In genomic region chr1:57887973-57888491, GRCh38 we compare ENCODE assay signal across 14 cellular contexts.
A peak's percentile ranks its signal among the peaks of the same experiment; 100 is the strongest.
DNase-seq lines count a peak whose midpoint lies in the region; ATAC-seq and TF ChIP-seq lines count a peak whose summit lies in the region.
"Had no signal": no experiment of that assay in that cellular context is flagged by ENCODE, and none has a peak within 500 bp of the region (broad histone marks: within the 10 kb centered on the region; RNA-seq: fewer than 3 reads in every experiment).

No MANE protein-coding gene starts in this region.

- TF ChIP-seq EP300 in esophagus muscularis mucosa (IDR thresholded peaks at IDR 0.05), result no peak

- DNase-seq in EH (ENCODE audit: low read depth), result peak; percentile 19
- peak; percentile 50 for DNase-seq in M059J (ENCODE audit: low read depth)
- DNase-seq in hepatocyte (ENCODE audit: low spot score), result peak; percentile 62
- no peak for DNase-seq in NCI-H748 (lab: John Stamatoyannopoulos, UW; ENCODE audit: unreplicated experiment)
- no peak for DNase-seq in esophagus muscularis mucosa (ENCODE audit: extremely low spot score)
- no peak for DNase-seq in T-helper 17 cell
- no peak for DNase-seq in activated T-helper 2 cell treated with anti-CD3 and anti-CD28 coated beads, Interferon-gamma antibody, Interleukin-2, Interleukin-4, amounts not matched to agents 10 μg/mL and 5 μg/mL and 100 μg/mL, durations not matched to agents 14 hours and 24 hours and 36 hours (ENCODE audit: low spot score)
- DNase-seq: AML-193; CD4-positive, CD25-positive, alpha-beta regulatory T cell; DMS79; GDM1 had no signal

- no peaks in the 10 kb centered on the region for H3K4me1 ChIP-seq in hepatocyte (ENCODE audit: insufficient read depth)
- H3K4me1 ChIP-seq in esophagus muscularis mucosa, result no peaks in the 10 kb centered on the region
- H3K4me1 ChIP-seq: HAP-1 had no signal

- H3K4me2 ChIP-seq in hepatocyte, result no peak overlapping the region
- H3K4me2 ChIP-seq: BLaER1 had no signal

- H3K27me3 Mint-ChIP-seq in T-helper 17 cell, result peaks cover 14% of the 10 kb centered on the region
- H3K27me3 Mint-ChIP-seq in activated T-helper 2 cell treated with anti-CD3 and anti-CD28 coated beads, Interferon-gamma antibody, Interleukin-2, Interleukin-4, amounts not matched to agents 10 μg/mL and 5 μg/mL and 100 μg/mL, durations not matched to agents 14 hours and 24 hours and 36 hours (ENCODE audit: low read depth), result no peaks in the 10 kb centered on the region
- H3K27me3 Mint-ChIP-seq: CD4-positive, CD25-positive, alpha-beta regulatory T cell had no signal

- H3K27ac ChIP-seq in hepatocyte, result no peak overlapping the region
- H3K27ac ChIP-seq in esophagus muscularis mucosa (replicated peaks in 1 of 4), result no peak overlapping the region
- H3K27ac ChIP-seq: BLaER1 had no signal

- no peaks in the 10 kb centered on the region for H3K36me3 Mint-ChIP-seq in T-helper 17 cell (ENCODE audit: low read depth)
- no peaks in the 10 kb centered on the region for H3K36me3 Mint-ChIP-seq in activated T-helper 2 cell treated with anti-CD3 and anti-CD28 coated beads, Interferon-gamma antibody, Interleukin-2, Interleukin-4, amounts not matched to agents 10 μg/mL and 5 μg/mL and 100 μg/mL, durations not matched to agents 14 hours and 24 hours and 36 hours (ENCODE audit: low read depth)
- H3K36me3 Mint-ChIP-seq: CD4-positive, CD25-positive, alpha-beta regulatory T cell had no signal

- no peaks in the 10 kb centered on the region for H3K9me2 ChIP-seq in hepatocyte (replicated peaks; ENCODE audit: insufficient read depth)

- H3K4me3 ChIP-seq in hepatocyte (no peak overlapping the region), esophagus muscularis mucosa (no peak overlapping the region)
- H3K4me3 ChIP-seq: BLaER1, HAP-1 had no signal

- no peak for TF ChIP-seq POLR2A in esophagus muscularis mucosa (IDR thresholded peaks at IDR 0.05; ENCODE audit: low read depth)

- 51% methylated on average over 5 of the region's 5 CpGs for WGBS in hepatocyte (ENCODE audit: low lambda C conversion rate, missing lambda C conversion rate)
- WGBS in esophagus muscularis mucosa, result 71% methylated on average over 5 of the region's 5 CpGs

- TF ChIP-seq CTCF in hepatocyte (IDR thresholded peaks at IDR 0.05; ENCODE audit: poor library complexity) (no peak), esophagus muscularis mucosa (IDR thresholded peaks at IDR 0.05) (no peak)

- no peaks in the 10 kb centered on the region for H3K4me1 Mint-ChIP-seq in T-helper 17 cell
- H3K4me1 Mint-ChIP-seq in activated T-helper 2 cell treated with anti-CD3 and anti-CD28 coated beads, Interferon-gamma antibody, Interleukin-2, Interleukin-4, amounts not matched to agents 10 μg/mL and 5 μg/mL and 100 μg/mL, durations not matched to agents 14 hours and 24 hours and 36 hours (ENCODE audit: low read depth), result no peaks in the 10 kb centered on the region
- H3K4me1 Mint-ChIP-seq: CD4-positive, CD25-positive, alpha-beta regulatory T cell had no signal

- H4K20me1 ChIP-seq in hepatocyte (ENCODE audit: insufficient read depth, poor library complexity, severe bottlenecking), result no peaks in the 10 kb centered on the region
- H4K20me1 ChIP-seq: BLaER1 had no signal

- H3K27me3 ChIP-seq in hepatocyte (no peaks in the 10 kb centered on the region), esophagus muscularis mucosa (no peaks in the 10 kb centered on the region)
- H3K27me3 ChIP-seq: BLaER1 had no signal

- no peak overlapping the region for H3K27ac Mint-ChIP-seq in T-helper 17 cell
- H3K27ac Mint-ChIP-seq in activated T-helper 2 cell treated with anti-CD3 and anti-CD28 coated beads, Interferon-gamma antibody, Interleukin-2, Interleukin-4, amounts not matched to agents 10 μg/mL and 5 μg/mL and 100 μg/mL, durations not matched to agents 14 hours and 24 hours and 36 hours, result no peak overlapping the region
- H3K27ac Mint-ChIP-seq: CD4-positive, CD25-positive, alpha-beta regulatory T cell had no signal

- ATAC-seq in T-helper 17 cell, result no peak
- ATAC-seq: HepG2 had no signal

- H3K79me2 ChIP-seq in hepatocyte, result no peaks in the 10 kb centered on the region

- intact Hi-C loops in esophagus muscularis mucosa (cut with DNase I), result no loop called here
- intact Hi-C loops in activated T-helper 2 cell treated with anti-CD3 and anti-CD28 coated beads, Interferon-gamma antibody, Interleukin-2, Interleukin-4, amounts not matched to agents 10 μg/mL and 5 μg/mL and 100 μg/mL, durations not matched to agents 14 hours and 24 hours and 36 hours (cut with micrococcal nuclease), result no loop called here

- H3K36me3 ChIP-seq in hepatocyte (replicated peaks; ENCODE audit: insufficient read depth, low read depth) (no peaks in the 10 kb centered on the region), esophagus muscularis mucosa (no peaks in the 10 kb centered on the region)
- H3K36me3 ChIP-seq: BLaER1, HAP-1 had no signal

- no peak overlapping the region for H2AFZ ChIP-seq in hepatocyte

- no peaks in the 10 kb centered on the region for H3K9me3 ChIP-seq in hepatocyte (ENCODE audit: low read depth)
- no peaks in the 10 kb centered on the region for H3K9me3 ChIP-seq in esophagus muscularis mucosa
- no peaks in the 10 kb centered on the region for H3K9me3 ChIP-seq in T-helper 17 cell (ENCODE audit: control insufficient read depth, low read length, poor library complexity, severe bottlenecking)
- H3K9me3 ChIP-seq: BLaER1, HAP-1 had no signal

- no peaks in the 10 kb centered on the region for H3K9me3 Mint-ChIP-seq in activated T-helper 2 cell treated with anti-CD3 and anti-CD28 coated beads, Interferon-gamma antibody, Interleukin-2, Interleukin-4, amounts not matched to agents 10 μg/mL and 5 μg/mL and 100 μg/mL, durations not matched to agents 14 hours and 24 hours and 36 hours

- no peak overlapping the region for H3K4me3 Mint-ChIP-seq in T-helper 17 cell
- H3K4me3 Mint-ChIP-seq in activated T-helper 2 cell treated with anti-CD3 and anti-CD28 coated beads, Interferon-gamma antibody, Interleukin-2, Interleukin-4, amounts not matched to agents 10 μg/mL and 5 μg/mL and 100 μg/mL, durations not matched to agents 14 hours and 24 hours and 36 hours (ENCODE audit: low read depth), result no peak overlapping the region
- H3K4me3 Mint-ChIP-seq: CD4-positive, CD25-positive, alpha-beta regulatory T cell had no signal

Comparison
In these comparisons a context has a peak if more than half of its experiments do, and no peak if none do; other contexts are left out.
1. DNase-seq: peak in EH (single experiment), M059J (single experiment) and hepatocyte (single experiment); none in NCI-H748 (single experiment), esophagus muscularis mucosa (single experiment), T-helper 17 cell (0 of 3) and activated T-helper 2 cell treated with anti-CD3 and anti-CD28 coated beads, Interferon-gamma antibody, Interleukin-2, Interleukin-4, amounts not matched to agents 10 μg/mL and 5 μg/mL and 100 μg/mL, durations not matched to agents 14 hours and 24 hours and 36 hours (single experiment).